In the genomic region with DNA sequence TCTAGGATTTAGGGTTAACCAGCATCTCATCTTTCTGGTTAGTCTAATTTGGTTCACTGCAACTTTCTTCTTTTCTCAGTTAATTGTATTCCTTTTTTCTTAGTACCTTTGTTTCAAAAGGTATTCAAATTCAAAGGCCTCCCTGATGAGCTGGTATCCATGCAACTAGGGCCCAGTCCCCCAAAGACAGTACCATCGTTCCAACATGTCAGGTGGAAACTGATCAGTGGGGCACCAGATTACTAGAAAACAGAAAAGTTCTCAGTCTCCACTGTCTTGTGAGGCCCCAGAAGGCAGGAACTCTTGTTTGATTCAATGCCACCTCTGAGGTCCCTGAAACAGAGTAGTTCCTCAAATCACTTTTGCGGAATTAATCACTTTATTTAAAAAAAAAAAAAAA, we compare ENCODE assay signal across 30 cellular contexts.
"Had no signal": no experiment of that assay in that cellular context is flagged by ENCODE, and none has a peak within 500 bp of the region (broad histone marks: within the 10 kb centered on the region; RNA-seq: fewer than 3 reads in every experiment).

No MANE protein-coding gene starts in this region.

- H3K27me3 Mint-ChIP-seq: activated CD4-positive, alpha-beta memory T cell treated with anti-CD3 and anti-CD28 coated beads, Interleukin-2, amount 10 ng/mL, durations not matched to agents 7 days and 5 days; activated CD4-positive, alpha-beta T cell treated with anti-CD3 and anti-CD28 coated beads, Interleukin-2, amount 10 ng/mL, durations not matched to agents 7 days and 5 days; activated naive CD4-positive, alpha-beta T cell treated with anti-CD3 and anti-CD28 coated beads, Interleukin-2, amount 10 ng/mL, durations not matched to agents 7 days and 5 days; activated naive CD8-positive, alpha-beta T cell treated with anti-CD3 and anti-CD28 coated beads, Interleukin-2, amount 10 ng/mL, durations not matched to agents 7 days and 5 days; activated T-cell treated with anti-CD3 and anti-CD28 coated beads, Interleukin-2, amount 50 U/mL, for 24 hours; brain; dendritic cell treated with granulocyte-macrophage colony-stimulating factor and Interleukin-4, amounts not matched to agents 40 ng/mL and 50 ng/mL, for 4 days had no signal

- H3K4me1 ChIP-seq: ascending aorta, breast epithelium, colonic mucosa, foreskin keratinocyte, gastrocnemius medialis had no signal

- H3K27ac ChIP-seq: ascending aorta, breast epithelium, cardiac muscle cell, colonic mucosa, dorsolateral prefrontal cortex, foreskin keratinocyte, gastrocnemius medialis, heart left ventricle had no signal

- H3K36me3 Mint-ChIP-seq: activated naive CD4-positive, alpha-beta T cell treated with anti-CD3 and anti-CD28 coated beads, Interleukin-2, amount 10 ng/mL, durations not matched to agents 7 days and 5 days; activated naive CD4-positive, alpha-beta T cell treated with anti-CD3 and anti-CD28 coated beads, Interleukin-2, amount 50 U/mL, for 72 hours; activated naive CD8-positive, alpha-beta T cell treated with anti-CD3 and anti-CD28 coated beads, Interleukin-2, amount 10 ng/mL, durations not matched to agents 7 days and 5 days; brain had no signal

- H3K9me3 Mint-ChIP-seq: activated CD4-positive, alpha-beta memory T cell treated with anti-CD3 and anti-CD28 coated beads, Interleukin-2, amount 10 ng/mL, durations not matched to agents 7 days and 5 days; activated CD4-positive, alpha-beta T cell treated with anti-CD3 and anti-CD28 coated beads, Interleukin-2, amount 10 ng/mL, durations not matched to agents 7 days and 5 days had no signal

- H3K9me3 ChIP-seq: ascending aorta, breast epithelium, colonic mucosa, gastrocnemius medialis, heart left ventricle had no signal

- H3K27ac Mint-ChIP-seq: activated CD4-positive, alpha-beta memory T cell treated with anti-CD3 and anti-CD28 coated beads, Interleukin-2, amount 10 ng/mL, durations not matched to agents 7 days and 5 days; activated CD4-positive, alpha-beta T cell treated with anti-CD3 and anti-CD28 coated beads, Interleukin-2, amount 10 ng/mL, durations not matched to agents 7 days and 5 days; activated naive CD4-positive, alpha-beta T cell treated with anti-CD3 and anti-CD28 coated beads, Interleukin-2, amount 10 ng/mL, durations not matched to agents 7 days and 5 days; activated naive CD4-positive, alpha-beta T cell treated with anti-CD3 and anti-CD28 coated beads, Interleukin-2, amount 50 U/mL, for 72 hours; activated naive CD8-positive, alpha-beta T cell treated with anti-CD3 and anti-CD28 coated beads, Interleukin-2, amount 10 ng/mL, durations not matched to agents 7 days and 5 days; activated T-cell treated with anti-CD3 and anti-CD28 coated beads, Interleukin-2, amount 50 U/mL, for 24 hours; activated T-cell treated with anti-CD3 and anti-CD28 coated beads, Interleukin-2, amount 50 U/mL, for 72 hours; dendritic cell treated with granulocyte-macrophage colony-stimulating factor and Interleukin-4, amounts not matched to agents 40 ng/mL and 50 ng/mL, for 4 days; endodermal cell had no signal

- H3K4me3 ChIP-seq: ascending aorta, breast epithelium, cardiac muscle cell, colonic mucosa, dorsolateral prefrontal cortex, gastrocnemius medialis, heart left ventricle had no signal

- H3K4me3 Mint-ChIP-seq: activated CD4-positive, alpha-beta memory T cell treated with anti-CD3 and anti-CD28 coated beads, Interleukin-2, amount 10 ng/mL, durations not matched to agents 7 days and 5 days; activated CD4-positive, alpha-beta T cell treated with anti-CD3 and anti-CD28 coated beads, Interleukin-2, amount 10 ng/mL, durations not matched to agents 7 days and 5 days; activated naive CD4-positive, alpha-beta T cell treated with anti-CD3 and anti-CD28 coated beads, Interleukin-2, amount 10 ng/mL, durations not matched to agents 7 days and 5 days; activated naive CD8-positive, alpha-beta T cell treated with anti-CD3 and anti-CD28 coated beads, Interleukin-2, amount 10 ng/mL, durations not matched to agents 7 days and 5 days; activated T-cell treated with anti-CD3 and anti-CD28 coated beads, Interleukin-2, amount 50 U/mL, for 24 hours; activated T-cell treated with anti-CD3 and anti-CD28 coated beads, Interleukin-2, amount 50 U/mL, for 72 hours; brain; dendritic cell treated with granulocyte-macrophage colony-stimulating factor and Interleukin-4, amounts not matched to agents 40 ng/mL and 50 ng/mL, for 4 days; endodermal cell had no signal

- H3K27me3 ChIP-seq: ascending aorta, breast epithelium, cardiac muscle cell, colonic mucosa, foreskin keratinocyte, gastrocnemius medialis, heart left ventricle had no signal

- H3K4me1 Mint-ChIP-seq: activated CD4-positive, alpha-beta memory T cell treated with anti-CD3 and anti-CD28 coated beads, Interleukin-2, amount 10 ng/mL, durations not matched to agents 7 days and 5 days; activated CD4-positive, alpha-beta T cell treated with anti-CD3 and anti-CD28 coated beads, Interleukin-2, amount 10 ng/mL, durations not matched to agents 7 days and 5 days; activated naive CD4-positive, alpha-beta T cell treated with anti-CD3 and anti-CD28 coated beads, Interleukin-2, amount 10 ng/mL, durations not matched to agents 7 days and 5 days; activated naive CD8-positive, alpha-beta T cell treated with anti-CD3 and anti-CD28 coated beads, Interleukin-2, amount 10 ng/mL, durations not matched to agents 7 days and 5 days had no signal

- DNase-seq: activated CD4-positive, alpha-beta memory T cell treated with anti-CD3 and anti-CD28 coated beads, Interleukin-2, amount 10 ng/mL, durations not matched to agents 7 days and 5 days; activated CD4-positive, alpha-beta T cell treated with anti-CD3 and anti-CD28 coated beads for 1 hour; activated CD4-positive, alpha-beta T cell treated with anti-CD3 and anti-CD28 coated beads for 4 hours; activated CD4-positive, alpha-beta T cell treated with anti-CD3 and anti-CD28 coated beads, Interleukin-2, amount 10 ng/mL, durations not matched to agents 7 days and 5 days; activated CD4-positive, alpha-beta T cell treated with anti-CD3 and anti-CD28 coated beads, Interleukin-2, amount 50 U/mL, for 4 hours; activated CD8-positive, alpha-beta memory T cell treated with anti-CD3 and anti-CD28 coated beads, Interleukin-2, amount 50 U/mL, for 48 hours; activated gamma-delta T cell; activated naive CD4-positive, alpha-beta T cell; activated naive CD4-positive, alpha-beta T cell treated with anti-CD3 and anti-CD28 coated beads, Interleukin-2, amount 10 ng/mL, durations not matched to agents 7 days and 5 days; activated naive CD8-positive, alpha-beta T cell treated with anti-CD3 and anti-CD28 coated beads, Interleukin-2, amount 10 ng/mL, durations not matched to agents 7 days and 5 days; activated T-cell treated with anti-CD3 and anti-CD28 coated beads for 4 hours; activated T-cell treated with anti-CD3 and anti-CD28 coated beads, Interleukin-2, amount 50 U/mL, for 24 hours; activated T-cell treated with anti-CD3 and anti-CD28 coated beads, Interleukin-2, amount 50 U/mL, for 72 hours; central memory CD4-positive, alpha-beta T cell; cerebellar nuclear complex; colonic mucosa; dorsolateral prefrontal cortex; effector memory CD4-positive, alpha-beta T cell; endodermal cell; foreskin keratinocyte; gastrocnemius medialis; glutamatergic neuron; heart left ventricle; T-helper 2 cell had no signal

- H3K36me3 ChIP-seq: ascending aorta, breast epithelium, cardiac muscle cell, colonic mucosa, gastrocnemius medialis, heart left ventricle had no signal
